ENCODE assay signal across 11 cellular contexts in the genomic region with DNA sequence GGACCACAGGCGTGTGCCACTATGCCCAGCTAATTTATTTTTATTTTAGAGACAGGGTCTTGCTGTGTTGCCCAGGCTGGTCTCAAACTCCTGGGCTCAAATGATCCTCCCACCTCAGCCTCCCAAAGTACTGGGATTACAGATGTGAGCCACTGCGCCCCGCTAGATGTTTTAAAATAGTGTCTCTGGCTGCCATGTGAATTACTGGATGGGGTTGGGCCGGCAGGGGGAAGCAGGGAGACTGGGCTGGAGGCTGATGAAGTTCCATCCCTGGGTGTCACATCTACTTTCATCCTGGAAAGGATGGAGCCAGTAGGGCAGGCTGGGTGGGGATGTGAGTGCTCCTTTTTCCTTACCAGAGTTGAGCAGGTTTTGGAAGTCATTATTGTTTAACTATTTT. TPM values are rescaled to one million over a fixed set of nuclear protein-coding genes. Genes with fewer than 3 reads are reported as not detected.
DNase-seq lines count a peak whose midpoint lies in the region; ATAC-seq and TF ChIP-seq lines count a peak whose summit lies in the region.
"Had no signal": no experiment of that assay in that cellular context is flagged by ENCODE, and none has a peak within 500 bp of the region (broad histone marks: within the 10 kb centered on the region; RNA-seq: fewer than 3 reads in every experiment).

No MANE protein-coding gene starts in this region.

- H3K4me3 ChIP-seq in astrocyte of the cerebellum (ENCODE audit: low read depth, low read length) (no peak overlapping the region), liver (ENCODE audit: low read depth in 1 of 3, low read length in 3 of 3) (no peak overlapping the region)

- TF ChIP-seq RAD21 in liver (IDR thresholded peaks at IDR 0.05): peak in 1 of 2 donors; percentile 20

- no peak overlapping the region for H3K27ac ChIP-seq in liver (ENCODE audit: low read depth in 1 of 2, low read length in 2 of 2)

- H3K27me3 ChIP-seq in liver (ENCODE audit: control insufficient read depth in 4 of 4, insufficient read depth in 4 of 4, low read length in 3 of 4): peaks cover 0 to 3% (median 0%) of the 10 kb centered on the region in 4 donors

- ATAC-seq in GM18909 (IDR thresholded peaks at IDR 0.05; ENCODE audit: poor library complexity, unreplicated experiment): no peak
- ATAC-seq in HG02763 (IDR thresholded peaks at IDR 0.05; ENCODE audit: unreplicated experiment): no peak
- ATAC-seq: stimulated activated naive CD8-positive, alpha-beta T cell treated with anti-CD3 and anti-CD28 coated beads, Interleukin-15, amount 100 ng/mL, for 72 hours had no signal

- H3K9ac ChIP-seq in liver (ENCODE audit: low read depth in 1 of 2, low read length in 2 of 2): no peak overlapping the region

- in situ Hi-C loops in astrocyte of the cerebellum (cut with HindIII; ENCODE audit: low sequenced_read_pairs): no loop called here

- no peaks in the 10 kb centered on the region for H3K9me3 ChIP-seq in liver (ENCODE audit: control insufficient read depth in 4 of 4, low read length in 3 of 4)

- peak; percentile 72 for DNase-seq in D341Med (ENCODE audit: low spot score)
- DNase-seq in HuH-7 (ENCODE audit: low spot score): peak; percentile 59
- no peak for DNase-seq in astrocyte of the cerebellum (ENCODE audit: low read depth)
- DNase-seq in DMS153 (lab: John Stamatoyannopoulos, UW): no peak
- no peak for DNase-seq in dedifferentiated amniotic fluid mesenchymal stem cell (ENCODE audit: extremely low spot score)
- DNase-seq: NCI-H2029 treated with DMSO at 0.1 percent for 48 hours; stimulated activated naive CD8-positive, alpha-beta T cell treated with anti-CD3 and anti-CD28 coated beads, Interleukin-15, amount 100 ng/mL, for 72 hours had no signal

- H3K36me3 ChIP-seq in liver (ENCODE audit: control insufficient read depth in 4 of 4, insufficient read depth in 3 of 4, low read depth in 1 of 4, low read length in 3 of 4): no peaks in the 10 kb centered on the region

- H3K4me1 ChIP-seq in liver (ENCODE audit: control insufficient read depth in 4 of 4, insufficient read depth in 4 of 4, low read length in 3 of 4): no peaks in the 10 kb centered on the region

- peak; percentile 13 for TF ChIP-seq CTCF in astrocyte of the cerebellum (IDR thresholded peaks at IDR 0.05; ENCODE audit: low read depth, low read length, missing control alignments)
- peak; percentile 11 for TF ChIP-seq CTCF in liver (IDR thresholded peaks at IDR 0.05; ENCODE audit: low read depth, low read length, missing input control)

- 57% methylated on average over 4 of the region's 4 CpGs for WGBS in liver

TF ChIP-seq in liver, 16 proteins besides CTCF, POLR2A, EP300 and RAD21:
- TF ChIP-seq, protein P1, sequence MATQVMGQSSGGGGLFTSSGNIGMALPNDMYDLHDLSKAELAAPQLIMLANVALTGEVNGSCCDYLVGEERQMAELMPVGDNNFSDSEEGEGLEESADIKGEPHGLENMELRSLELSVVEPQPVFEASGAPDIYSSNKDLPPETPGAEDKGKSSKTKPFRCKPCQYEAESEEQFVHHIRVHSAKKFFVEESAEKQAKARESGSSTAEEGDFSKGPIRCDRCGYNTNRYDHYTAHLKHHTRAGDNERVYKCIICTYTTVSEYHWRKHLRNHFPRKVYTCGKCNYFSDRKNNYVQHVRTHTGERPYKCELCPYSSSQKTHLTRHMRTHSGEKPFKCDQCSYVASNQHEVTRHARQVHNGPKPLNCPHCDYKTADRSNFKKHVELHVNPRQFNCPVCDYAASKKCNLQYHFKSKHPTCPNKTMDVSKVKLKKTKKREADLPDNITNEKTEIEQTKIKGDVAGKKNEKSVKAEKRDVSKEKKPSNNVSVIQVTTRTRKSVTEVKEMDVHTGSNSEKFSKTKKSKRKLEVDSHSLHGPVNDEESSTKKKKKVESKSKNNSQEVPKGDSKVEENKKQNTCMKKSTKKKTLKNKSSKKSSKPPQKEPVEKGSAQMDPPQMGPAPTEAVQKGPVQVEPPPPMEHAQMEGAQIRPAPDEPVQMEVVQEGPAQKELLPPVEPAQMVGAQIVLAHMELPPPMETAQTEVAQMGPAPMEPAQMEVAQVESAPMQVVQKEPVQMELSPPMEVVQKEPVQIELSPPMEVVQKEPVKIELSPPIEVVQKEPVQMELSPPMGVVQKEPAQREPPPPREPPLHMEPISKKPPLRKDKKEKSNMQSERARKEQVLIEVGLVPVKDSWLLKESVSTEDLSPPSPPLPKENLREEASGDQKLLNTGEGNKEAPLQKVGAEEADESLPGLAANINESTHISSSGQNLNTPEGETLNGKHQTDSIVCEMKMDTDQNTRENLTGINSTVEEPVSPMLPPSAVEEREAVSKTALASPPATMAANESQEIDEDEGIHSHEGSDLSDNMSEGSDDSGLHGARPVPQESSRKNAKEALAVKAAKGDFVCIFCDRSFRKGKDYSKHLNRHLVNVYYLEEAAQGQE (IDR thresholded peaks at IDR 0.05): no peak
- TF ChIP-seq, protein P2, sequence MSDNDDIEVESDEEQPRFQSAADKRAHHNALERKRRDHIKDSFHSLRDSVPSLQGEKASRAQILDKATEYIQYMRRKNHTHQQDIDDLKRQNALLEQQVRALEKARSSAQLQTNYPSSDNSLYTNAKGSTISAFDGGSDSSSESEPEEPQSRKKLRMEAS (IDR thresholded peaks at IDR 0.05): no peak
- TF ChIP-seq TAF1 (conservative IDR thresholded peaks at IDR 0.05): no peak
- TF ChIP-seq HNF4G (IDR thresholded peaks at IDR 0.05): no peak
- TF ChIP-seq RXRA (IDR thresholded peaks at IDR 0.05): no peak
- no peak for TF ChIP-seq NR2F2 (IDR thresholded peaks at IDR 0.05)
- TF ChIP-seq EGR1 (IDR thresholded peaks at IDR 0.05; ENCODE audit: low read depth in 2 of 2): no peak
- no peak for TF ChIP-seq HNF4A (conservative IDR thresholded peaks at IDR 0.05)
- TF ChIP-seq FOXA1 (IDR thresholded peaks at IDR 0.05): no peak
- TF ChIP-seq GABPA (IDR thresholded peaks at IDR 0.05 in 1 of 2, conservative IDR thresholded peaks at IDR 0.05 in 1 of 2): no peak
- TF ChIP-seq, protein P3, sequence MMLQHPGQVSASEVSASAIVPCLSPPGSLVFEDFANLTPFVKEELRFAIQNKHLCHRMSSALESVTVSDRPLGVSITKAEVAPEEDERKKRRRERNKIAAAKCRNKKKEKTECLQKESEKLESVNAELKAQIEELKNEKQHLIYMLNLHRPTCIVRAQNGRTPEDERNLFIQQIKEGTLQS (IDR thresholded peaks at IDR 0.05): no peak
- no peak for TF ChIP-seq YY1 (IDR thresholded peaks at IDR 0.05)
- no peak for TF ChIP-seq SP1 (IDR thresholded peaks at IDR 0.05)
- TF ChIP-seq JUND (IDR thresholded peaks at IDR 0.05): no peak
- TF ChIP-seq, protein P4, sequence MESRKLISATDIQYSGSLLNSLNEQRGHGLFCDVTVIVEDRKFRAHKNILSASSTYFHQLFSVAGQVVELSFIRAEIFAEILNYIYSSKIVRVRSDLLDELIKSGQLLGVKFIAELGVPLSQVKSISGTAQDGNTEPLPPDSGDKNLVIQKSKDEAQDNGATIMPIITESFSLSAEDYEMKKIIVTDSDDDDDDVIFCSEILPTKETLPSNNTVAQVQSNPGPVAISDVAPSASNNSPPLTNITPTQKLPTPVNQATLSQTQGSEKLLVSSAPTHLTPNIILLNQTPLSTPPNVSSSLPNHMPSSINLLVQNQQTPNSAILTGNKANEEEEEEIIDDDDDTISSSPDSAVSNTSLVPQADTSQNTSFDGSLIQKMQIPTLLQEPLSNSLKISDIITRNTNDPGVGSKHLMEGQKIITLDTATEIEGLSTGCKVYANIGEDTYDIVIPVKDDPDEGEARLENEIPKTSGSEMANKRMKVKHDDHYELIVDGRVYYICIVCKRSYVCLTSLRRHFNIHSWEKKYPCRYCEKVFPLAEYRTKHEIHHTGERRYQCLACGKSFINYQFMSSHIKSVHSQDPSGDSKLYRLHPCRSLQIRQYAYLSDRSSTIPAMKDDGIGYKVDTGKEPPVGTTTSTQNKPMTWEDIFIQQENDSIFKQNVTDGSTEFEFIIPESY (IDR thresholded peaks at IDR 0.05): no peak

RNA-seq across cellular contexts. Expression of a gene that starts 46.1 kb away (rescaled TPM):
- under 1 TPM; 0.05 to 0.08 TPM for total RNA-seq in liver
- polyA plus RNA-seq in liver: under 1 TPM; 0.05 to 0.47 TPM
- total RNA-seq: glomerular endothelial cell had no signal

Comparison
In these comparisons a context has a peak if more than half of its experiments do, and no peak if none do; other contexts are left out.
1. DNase-seq: peak in D341Med (single experiment) and HuH-7 (single experiment); none in astrocyte of the cerebellum (single experiment), DMS153 (single experiment) and dedifferentiated amniotic fluid mesenchymal stem cell (single experiment).